Comparison of ENCODE assay signal across 17 cellular contexts in the genomic region with DNA sequence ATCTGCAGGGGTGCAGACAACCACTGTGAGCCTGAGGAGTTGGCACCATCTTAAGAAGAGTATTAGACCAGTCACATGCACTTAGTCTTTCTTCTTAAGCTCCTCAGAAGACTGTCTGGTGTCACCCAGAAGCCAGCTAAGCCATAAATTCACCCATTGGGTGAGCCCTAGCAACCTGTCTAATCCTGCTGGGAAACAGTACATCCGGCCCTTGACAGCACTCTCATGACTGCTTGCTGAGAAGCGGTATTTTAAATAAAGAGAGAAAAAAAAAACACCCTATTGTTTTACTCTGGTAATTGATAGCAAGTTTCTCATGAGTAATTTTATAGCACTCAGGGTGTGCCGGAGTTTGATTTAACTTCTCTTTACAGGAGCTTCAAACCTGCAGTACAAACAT.
"Had no signal": no experiment of that assay in that cellular context is flagged by ENCODE, and none has a peak within 500 bp of the region (broad histone marks: within the 10 kb centered on the region; RNA-seq: fewer than 3 reads in every experiment).

No MANE protein-coding gene starts in this region.

- H3K4me1 Mint-ChIP-seq: activated CD8-positive, alpha-beta memory T cell treated with anti-CD3 and anti-CD28 coated beads, Interleukin-2, amount 10 ng/mL, durations not matched to agents 7 days and 5 days; naive thymus-derived CD4-positive, alpha-beta T cell; stimulated activated naive B cell treated with anti-CD40 and anti-IgM and Interleukin-4, amounts not matched to agents 10 μg/mL and 1 μg/mL and 100 μg/mL, for 72 hours had no signal

- H3K4me3 Mint-ChIP-seq: activated CD8-positive, alpha-beta memory T cell treated with anti-CD3 and anti-CD28 coated beads, Interleukin-2, amount 10 ng/mL, durations not matched to agents 7 days and 5 days; activated naive CD8-positive, alpha-beta T cell; activated T-cell treated with anti-CD3 and anti-CD28 coated beads, Interleukin-2, amount 50 U/mL, for 24 hours; brain; naive thymus-derived CD4-positive, alpha-beta T cell; stimulated activated naive B cell treated with anti-CD40 and anti-IgM and Interleukin-4, amounts not matched to agents 10 μg/mL and 1 μg/mL and 100 μg/mL, for 72 hours had no signal

- H3K36me3 Mint-ChIP-seq: activated CD8-positive, alpha-beta memory T cell treated with anti-CD3 and anti-CD28 coated beads, Interleukin-2, amount 10 ng/mL, durations not matched to agents 7 days and 5 days; activated naive CD8-positive, alpha-beta T cell; brain; naive thymus-derived CD4-positive, alpha-beta T cell; stimulated activated naive B cell treated with anti-CD40 and anti-IgM and Interleukin-4, amounts not matched to agents 10 μg/mL and 1 μg/mL and 100 μg/mL, for 72 hours had no signal

- H3K27me3 Mint-ChIP-seq: activated CD8-positive, alpha-beta memory T cell treated with anti-CD3 and anti-CD28 coated beads, Interleukin-2, amount 10 ng/mL, durations not matched to agents 7 days and 5 days; activated naive CD8-positive, alpha-beta T cell; activated T-cell treated with anti-CD3 and anti-CD28 coated beads, Interleukin-2, amount 50 U/mL, for 24 hours; brain; stimulated activated naive B cell treated with anti-CD40 and anti-IgM and Interleukin-4, amounts not matched to agents 10 μg/mL and 1 μg/mL and 100 μg/mL, for 72 hours had no signal

- H3K27ac Mint-ChIP-seq: activated CD8-positive, alpha-beta memory T cell treated with anti-CD3 and anti-CD28 coated beads, Interleukin-2, amount 10 ng/mL, durations not matched to agents 7 days and 5 days; activated naive CD8-positive, alpha-beta T cell; activated T-cell treated with anti-CD3 and anti-CD28 coated beads, Interleukin-2, amount 50 U/mL, for 24 hours; brain; naive thymus-derived CD4-positive, alpha-beta T cell; stimulated activated naive B cell treated with anti-CD40 and anti-IgM and Interleukin-4, amounts not matched to agents 10 μg/mL and 1 μg/mL and 100 μg/mL, for 72 hours had no signal

- DNase-seq: activated CD4-positive, alpha-beta T cell treated with anti-CD3 and anti-CD28 coated beads, Interleukin-2, amount 50 U/mL, for 48 hours; activated CD4-positive, CD25-positive, alpha-beta regulatory T cell treated with anti-CD3 and anti-CD28 coated beads, Interleukin-2, amount 50 U/mL, for 72 hours; activated CD8-positive, alpha-beta memory T cell treated with anti-CD3 and anti-CD28 coated beads, Interleukin-2, amount 10 ng/mL, durations not matched to agents 7 days and 5 days; activated effector memory CD4-positive, alpha-beta T cell treated with Interleukin-2 at 50 U/mL for 16 hours; activated T-cell treated with anti-CD3 and anti-CD28 coated beads, Interleukin-2, amount 50 U/mL, for 24 hours; amygdala; dermis blood vessel endothelial cell; hypothalamus; lower lobe of right lung; midbrain; naive thymus-derived CD4-positive, alpha-beta T cell; spleen; stimulated activated CD4-positive, alpha-beta T cell treated with anti-CD3 and anti-CD28 coated beads, Interleukin-2, amount 100 ng/mL, for 24 hours; stimulated activated naive B cell treated with anti-CD40 and anti-IgM and Interleukin-4, amounts not matched to agents 10 μg/mL and 1 μg/mL and 100 μg/mL, for 72 hours; T-helper 2 cell had no signal

- ATAC-seq: activated CD8-positive, alpha-beta memory T cell treated with anti-CD3 and anti-CD28 coated beads, Interleukin-2, amount 10 ng/mL, durations not matched to agents 7 days and 5 days; lower lobe of right lung; naive thymus-derived CD4-positive, alpha-beta T cell; stimulated activated naive B cell treated with anti-CD40 and anti-IgM and Interleukin-4, amounts not matched to agents 10 μg/mL and 1 μg/mL and 100 μg/mL, for 72 hours had no signal
